In genomic region chr2:219946529-219946928, GRCh38 we compare ENCODE assay signal across 1 cellular context.
TF ChIP-seq lines count a peak whose summit lies in the region.

No MANE protein-coding gene starts in this region.

TF ChIP-seq in IMR-90, 13 proteins besides CTCF, POLR2A, EP300 and RAD21 (continued from another document):
- TF ChIP-seq USF2 (IDR thresholded peaks at IDR 0.05; ENCODE audit: low read depth, low read length) (no peak), FOS (IDR thresholded peaks at IDR 0.05; ENCODE audit: low read depth, low read length) (no peak), CHD1 (IDR thresholded peaks at IDR 0.05; ENCODE audit: low read depth, low read length) (no peak)
TF ChIP-seq in IMR-90: peak in this region for 0.
